ENCODE assay signal across 17 cellular contexts in genomic region chr3:56322862-56323261, GRCh38.
"Had no signal": no experiment of that assay in that cellular context is flagged by ENCODE, and none has a peak within 500 bp of the region (broad histone marks: within the 10 kb centered on the region; RNA-seq: fewer than 3 reads in every experiment).

No MANE protein-coding gene starts in this region.

- H3K27ac Mint-ChIP-seq: immature natural killer cell; naive thymus-derived CD8-positive, alpha-beta T cell had no signal

- H3K9me3 Mint-ChIP-seq: immature natural killer cell; naive thymus-derived CD8-positive, alpha-beta T cell had no signal

- H3K4me3 Mint-ChIP-seq: immature natural killer cell; naive thymus-derived CD8-positive, alpha-beta T cell had no signal

- H3K9me3 ChIP-seq: esophagus squamous epithelium, left ventricle myocardium inferior, lower lobe of right lung, mucosa of descending colon, right atrium auricular region, sigmoid colon, upper lobe of left lung, uterus had no signal

- ATAC-seq: mucosa of descending colon; naive thymus-derived CD8-positive, alpha-beta T cell had no signal

- H3K27ac ChIP-seq: esophagus squamous epithelium, left ventricle myocardium inferior, lower lobe of right lung, skin epidermis, upper lobe of left lung, uterus had no signal

- H3K36me3 ChIP-seq: esophagus squamous epithelium, left ventricle myocardium inferior, lower lobe of right lung, right atrium auricular region, sigmoid colon, upper lobe of left lung, uterus had no signal

- H3K4me1 Mint-ChIP-seq: immature natural killer cell had no signal

- H3K4me3 ChIP-seq: esophagus squamous epithelium, left ventricle myocardium inferior, lower lobe of right lung, mucosa of descending colon, right atrium auricular region, sigmoid colon, skin epidermis, upper lobe of left lung, uterus had no signal

- DNase-seq: effector memory CD4-positive, alpha-beta T cell; esophagus squamous epithelium; foreskin fibroblast; immature natural killer cell; left cardiac atrium; left ventricle myocardium inferior; lower lobe of right lung; mucosa of descending colon; naive thymus-derived CD8-positive, alpha-beta T cell; posterior cingulate gyrus; sigmoid colon; stimulated activated CD4-positive, alpha-beta T cell treated with anti-CD3 and anti-CD28 coated beads, Interleukin-12 subunit alpha, Interleukin-12 subunit beta, amount 100 ng/mL, for 4 hours; stimulated activated naive CD4-positive, alpha-beta T cell treated with Interleukin-2 at 50 U/mL for 16 hours; upper lobe of left lung; uterus had no signal

- H3K4me1 ChIP-seq: esophagus squamous epithelium, lower lobe of right lung, upper lobe of left lung, uterus had no signal

- H3K36me3 Mint-ChIP-seq: immature natural killer cell; naive thymus-derived CD8-positive, alpha-beta T cell had no signal

- H3K27me3 ChIP-seq: esophagus squamous epithelium, right atrium auricular region, sigmoid colon, upper lobe of left lung, uterus had no signal
